1 cellular context compared by ENCODE assay signal in the genomic region with DNA sequence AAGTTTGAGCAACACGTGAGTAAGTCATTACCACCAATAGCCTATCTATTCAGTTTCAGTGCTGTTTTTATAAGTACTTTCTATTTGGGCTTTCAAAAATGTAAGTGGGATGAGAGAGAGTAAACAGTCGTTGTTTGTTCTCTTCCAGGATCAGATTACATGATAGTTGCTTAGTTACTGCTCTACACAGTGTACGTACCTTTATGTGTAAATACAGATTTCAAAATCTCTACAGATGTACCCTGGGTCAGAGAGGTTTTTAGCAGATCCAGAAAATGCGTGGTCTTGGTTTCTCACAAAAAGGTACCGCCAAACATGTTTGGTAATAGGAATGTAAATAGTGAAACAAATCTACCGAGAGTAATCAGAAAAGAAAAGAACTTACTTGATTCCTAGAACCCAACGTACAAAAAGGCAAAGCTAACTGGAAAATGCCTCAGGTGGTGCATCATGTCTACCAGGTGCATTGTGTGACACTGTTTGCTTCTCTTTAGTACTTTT.
TF ChIP-seq lines count a peak whose summit lies in the region.

No MANE protein-coding gene starts in this region.

TF ChIP-seq in HepG2, 621 proteins besides CTCF, POLR2A, EP300 and RAD21 (continued from another document and continues in another):
- TF ChIP-seq, protein P1, sequence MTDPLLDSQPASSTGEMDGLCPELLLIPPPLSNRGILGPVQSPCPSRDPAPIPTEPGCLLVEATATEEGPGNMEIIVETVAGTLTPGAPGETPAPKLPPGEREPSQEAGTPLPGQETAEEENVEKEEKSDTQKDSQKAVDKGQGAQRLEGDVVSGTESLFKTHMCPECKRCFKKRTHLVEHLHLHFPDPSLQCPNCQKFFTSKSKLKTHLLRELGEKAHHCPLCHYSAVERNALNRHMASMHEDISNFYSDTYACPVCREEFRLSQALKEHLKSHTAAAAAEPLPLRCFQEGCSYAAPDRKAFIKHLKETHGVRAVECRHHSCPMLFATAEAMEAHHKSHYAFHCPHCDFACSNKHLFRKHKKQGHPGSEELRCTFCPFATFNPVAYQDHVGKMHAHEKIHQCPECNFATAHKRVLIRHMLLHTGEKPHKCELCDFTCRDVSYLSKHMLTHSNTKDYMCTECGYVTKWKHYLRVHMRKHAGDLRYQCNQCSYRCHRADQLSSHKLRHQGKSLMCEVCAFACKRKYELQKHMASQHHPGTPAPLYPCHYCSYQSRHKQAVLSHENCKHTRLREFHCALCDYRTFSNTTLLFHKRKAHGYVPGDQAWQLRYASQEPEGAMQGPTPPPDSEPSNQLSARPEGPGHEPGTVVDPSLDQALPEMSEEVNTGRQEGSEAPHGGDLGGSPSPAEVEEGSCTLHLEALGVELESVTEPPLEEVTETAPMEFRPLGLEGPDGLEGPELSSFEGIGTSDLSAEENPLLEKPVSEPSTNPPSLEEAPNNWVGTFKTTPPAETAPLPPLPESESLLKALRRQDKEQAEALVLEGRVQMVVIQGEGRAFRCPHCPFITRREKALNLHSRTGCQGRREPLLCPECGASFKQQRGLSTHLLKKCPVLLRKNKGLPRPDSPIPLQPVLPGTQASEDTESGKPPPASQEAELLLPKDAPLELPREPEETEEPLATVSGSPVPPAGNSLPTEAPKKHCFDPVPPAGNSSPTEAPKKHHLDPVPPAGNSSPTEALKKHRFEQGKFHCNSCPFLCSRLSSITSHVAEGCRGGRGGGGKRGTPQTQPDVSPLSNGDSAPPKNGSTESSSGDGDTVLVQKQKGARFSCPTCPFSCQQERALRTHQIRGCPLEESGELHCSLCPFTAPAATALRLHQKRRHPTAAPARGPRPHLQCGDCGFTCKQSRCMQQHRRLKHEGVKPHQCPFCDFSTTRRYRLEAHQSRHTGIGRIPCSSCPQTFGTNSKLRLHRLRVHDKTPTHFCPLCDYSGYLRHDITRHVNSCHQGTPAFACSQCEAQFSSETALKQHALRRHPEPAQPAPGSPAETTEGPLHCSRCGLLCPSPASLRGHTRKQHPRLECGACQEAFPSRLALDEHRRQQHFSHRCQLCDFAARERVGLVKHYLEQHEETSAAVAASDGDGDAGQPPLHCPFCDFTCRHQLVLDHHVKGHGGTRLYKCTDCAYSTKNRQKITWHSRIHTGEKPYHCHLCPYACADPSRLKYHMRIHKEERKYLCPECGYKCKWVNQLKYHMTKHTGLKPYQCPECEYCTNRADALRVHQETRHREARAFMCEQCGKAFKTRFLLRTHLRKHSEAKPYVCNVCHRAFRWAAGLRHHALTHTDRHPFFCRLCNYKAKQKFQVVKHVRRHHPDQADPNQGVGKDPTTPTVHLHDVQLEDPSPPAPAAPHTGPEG (CRISPR knock-in tag; IDR thresholded peaks at IDR 0.05), result 0 out of 2 replicates have a peak, but pooled peaks have one; percentile 29
- TF ChIP-seq ZMYM4 (CRISPR knock-in tag; IDR thresholded peaks at IDR 0.05), result peak; percentile 52; the same call in 1 of the 2 replicates
- no peak for TF ChIP-seq ZMYM2 (CRISPR knock-in tag; IDR thresholded peaks at IDR 0.05)
- TF ChIP-seq ZNF143 (CRISPR knock-in tag; IDR thresholded peaks at IDR 0.05), result no peak
- TF ChIP-seq SMARCE1 (IDR thresholded peaks at IDR 0.05; ENCODE audit: borderline replicate concordance), result no peak
- TF ChIP-seq SOX6 (IDR thresholded peaks at IDR 0.05), result no peak
- TF ChIP-seq SOX6 (CRISPR knock-in tag; IDR thresholded peaks at IDR 0.05), result peak; percentile 91
- no peak for TF ChIP-seq ZNF569 (CRISPR knock-in tag; IDR thresholded peaks at IDR 0.05; ENCODE audit: borderline replicate concordance)
- TF ChIP-seq, protein P2, sequence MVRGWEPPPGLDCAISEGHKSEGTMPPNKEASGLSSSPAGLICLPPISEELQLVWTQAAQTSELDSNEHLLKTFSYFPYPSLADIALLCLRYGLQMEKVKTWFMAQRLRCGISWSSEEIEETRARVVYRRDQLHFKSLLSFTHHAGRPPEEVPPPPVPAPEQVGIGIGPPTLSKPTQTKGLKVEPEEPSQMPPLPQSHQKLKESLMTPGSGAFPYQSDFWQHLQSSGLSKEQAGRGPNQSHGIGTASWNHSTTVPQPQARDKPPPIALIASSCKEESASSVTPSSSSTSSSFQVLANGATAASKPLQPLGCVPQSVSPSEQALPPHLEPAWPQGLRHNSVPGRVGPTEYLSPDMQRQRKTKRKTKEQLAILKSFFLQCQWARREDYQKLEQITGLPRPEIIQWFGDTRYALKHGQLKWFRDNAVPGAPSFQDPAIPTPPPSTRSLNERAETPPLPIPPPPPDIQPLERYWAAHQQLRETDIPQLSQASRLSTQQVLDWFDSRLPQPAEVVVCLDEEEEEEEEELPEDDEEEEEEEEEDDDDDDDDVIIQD (CRISPR knock-in tag; IDR thresholded peaks at IDR 0.05; ENCODE audit: low read depth), result peak; percentile 85
- peak; percentile 79; the same call in 1 of the 2 replicates for TF ChIP-seq SOX5 (CRISPR knock-in tag; IDR thresholded peaks at IDR 0.05; ENCODE audit: borderline replicate concordance)
- TF ChIP-seq, protein P3, sequence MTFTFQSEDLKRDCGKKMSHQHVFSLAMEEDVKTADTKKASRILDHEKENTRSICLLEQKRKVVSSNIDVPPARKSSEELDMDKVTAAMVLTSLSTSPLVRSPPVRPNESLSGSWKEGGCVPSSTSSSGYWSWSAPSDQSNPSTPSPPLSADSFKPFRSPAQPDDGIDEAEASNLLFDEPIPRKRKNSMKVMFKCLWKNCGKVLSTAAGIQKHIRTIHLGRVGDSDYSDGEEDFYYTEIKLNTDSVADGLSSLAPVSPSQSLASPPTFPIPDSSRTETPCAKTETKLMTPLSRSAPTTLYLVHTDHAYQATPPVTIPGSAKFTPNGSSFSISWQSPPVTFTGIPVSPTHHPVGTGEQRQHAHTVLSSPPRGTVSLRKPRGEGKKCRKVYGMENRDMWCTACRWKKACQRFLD (CRISPR knock-in tag; IDR thresholded peaks at IDR 0.05; ENCODE audit: borderline replicate concordance), result no peak
- TF ChIP-seq DPF2 (CRISPR knock-in tag; IDR thresholded peaks at IDR 0.05; ENCODE audit: borderline replicate concordance, low read depth), result peak; percentile 68; the same call in 1 of the 2 replicates
- TF ChIP-seq NR2C2 (CRISPR knock-in tag; IDR thresholded peaks at IDR 0.05; ENCODE audit: borderline replicate concordance), result peak; percentile 36; the same call in 1 of the 2 replicates
- no peak for TF ChIP-seq TSC22D2 (CRISPR knock-in tag; IDR thresholded peaks at IDR 0.05; ENCODE audit: borderline replicate concordance)
- no peak for TF ChIP-seq ZNF446 (CRISPR knock-in tag; IDR thresholded peaks at IDR 0.05)
- no peak for TF ChIP-seq RBFOX2 (IDR thresholded peaks at IDR 0.05; ENCODE audit: low read depth, low read length)
- TF ChIP-seq FOXO1 (CRISPR knock-in tag; IDR thresholded peaks at IDR 0.05), result peak; percentile 49; the same call in 1 of the 2 replicates
- TF ChIP-seq, protein P4, sequence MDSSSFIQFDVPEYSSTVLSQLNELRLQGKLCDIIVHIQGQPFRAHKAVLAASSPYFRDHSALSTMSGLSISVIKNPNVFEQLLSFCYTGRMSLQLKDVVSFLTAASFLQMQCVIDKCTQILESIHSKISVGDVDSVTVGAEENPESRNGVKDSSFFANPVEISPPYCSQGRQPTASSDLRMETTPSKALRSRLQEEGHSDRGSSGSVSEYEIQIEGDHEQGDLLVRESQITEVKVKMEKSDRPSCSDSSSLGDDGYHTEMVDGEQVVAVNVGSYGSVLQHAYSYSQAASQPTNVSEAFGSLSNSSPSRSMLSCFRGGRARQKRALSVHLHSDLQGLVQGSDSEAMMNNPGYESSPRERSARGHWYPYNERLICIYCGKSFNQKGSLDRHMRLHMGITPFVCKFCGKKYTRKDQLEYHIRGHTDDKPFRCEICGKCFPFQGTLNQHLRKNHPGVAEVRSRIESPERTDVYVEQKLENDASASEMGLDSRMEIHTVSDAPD (CRISPR knock-in tag; IDR thresholded peaks at IDR 0.05), result no peak
- TF ChIP-seq PPARG (CRISPR knock-in tag; conservative IDR thresholded peaks at IDR 0.05), result peak; percentile 66; the same call in 1 of the 2 replicates
- TF ChIP-seq ZNF572 (CRISPR knock-in tag; IDR thresholded peaks at IDR 0.05), result no peak
- TF ChIP-seq ETV5 (CRISPR knock-in tag; IDR thresholded peaks at IDR 0.05; ENCODE audit: borderline replicate concordance), result no peak
- TF ChIP-seq, protein P5, sequence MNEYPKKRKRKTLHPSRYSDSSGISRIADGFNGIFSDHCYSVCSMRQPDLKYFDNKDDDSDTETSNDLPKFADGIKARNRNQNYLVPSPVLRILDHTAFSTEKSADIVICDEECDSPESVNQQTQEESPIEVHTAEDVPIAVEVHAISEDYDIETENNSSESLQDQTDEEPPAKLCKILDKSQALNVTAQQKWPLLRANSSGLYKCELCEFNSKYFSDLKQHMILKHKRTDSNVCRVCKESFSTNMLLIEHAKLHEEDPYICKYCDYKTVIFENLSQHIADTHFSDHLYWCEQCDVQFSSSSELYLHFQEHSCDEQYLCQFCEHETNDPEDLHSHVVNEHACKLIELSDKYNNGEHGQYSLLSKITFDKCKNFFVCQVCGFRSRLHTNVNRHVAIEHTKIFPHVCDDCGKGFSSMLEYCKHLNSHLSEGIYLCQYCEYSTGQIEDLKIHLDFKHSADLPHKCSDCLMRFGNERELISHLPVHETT (CRISPR knock-in tag; conservative IDR thresholded peaks at IDR 0.05), result no peak
- TF ChIP-seq FOXA1 (IDR thresholded peaks at IDR 0.05), result peak; percentile 89
- TF ChIP-seq FOXA1 (CRISPR knock-in tag; IDR thresholded peaks at IDR 0.05), result peak; percentile 94
- TF ChIP-seq, protein P6, sequence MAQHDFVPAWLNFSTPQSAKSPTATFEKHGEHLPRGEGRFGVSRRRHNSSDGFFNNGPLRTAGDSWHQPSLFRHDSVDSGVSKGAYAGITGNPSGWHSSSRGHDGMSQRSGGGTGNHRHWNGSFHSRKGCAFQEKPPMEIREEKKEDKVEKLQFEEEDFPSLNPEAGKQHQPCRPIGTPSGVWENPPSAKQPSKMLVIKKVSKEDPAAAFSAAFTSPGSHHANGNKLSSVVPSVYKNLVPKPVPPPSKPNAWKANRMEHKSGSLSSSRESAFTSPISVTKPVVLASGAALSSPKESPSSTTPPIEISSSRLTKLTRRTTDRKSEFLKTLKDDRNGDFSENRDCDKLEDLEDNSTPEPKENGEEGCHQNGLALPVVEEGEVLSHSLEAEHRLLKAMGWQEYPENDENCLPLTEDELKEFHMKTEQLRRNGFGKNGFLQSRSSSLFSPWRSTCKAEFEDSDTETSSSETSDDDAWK (CRISPR knock-in tag; IDR thresholded peaks at IDR 0.05), result no peak
- no peak for TF ChIP-seq ZNF614 (CRISPR knock-in tag; IDR thresholded peaks at IDR 0.05; ENCODE audit: borderline replicate concordance)
- TF ChIP-seq CREB1 (IDR thresholded peaks at IDR 0.05), result no peak
- peak; percentile 84 for TF ChIP-seq CREB1 (CRISPR knock-in tag; IDR thresholded peaks at IDR 0.05)
- TF ChIP-seq, protein P7, sequence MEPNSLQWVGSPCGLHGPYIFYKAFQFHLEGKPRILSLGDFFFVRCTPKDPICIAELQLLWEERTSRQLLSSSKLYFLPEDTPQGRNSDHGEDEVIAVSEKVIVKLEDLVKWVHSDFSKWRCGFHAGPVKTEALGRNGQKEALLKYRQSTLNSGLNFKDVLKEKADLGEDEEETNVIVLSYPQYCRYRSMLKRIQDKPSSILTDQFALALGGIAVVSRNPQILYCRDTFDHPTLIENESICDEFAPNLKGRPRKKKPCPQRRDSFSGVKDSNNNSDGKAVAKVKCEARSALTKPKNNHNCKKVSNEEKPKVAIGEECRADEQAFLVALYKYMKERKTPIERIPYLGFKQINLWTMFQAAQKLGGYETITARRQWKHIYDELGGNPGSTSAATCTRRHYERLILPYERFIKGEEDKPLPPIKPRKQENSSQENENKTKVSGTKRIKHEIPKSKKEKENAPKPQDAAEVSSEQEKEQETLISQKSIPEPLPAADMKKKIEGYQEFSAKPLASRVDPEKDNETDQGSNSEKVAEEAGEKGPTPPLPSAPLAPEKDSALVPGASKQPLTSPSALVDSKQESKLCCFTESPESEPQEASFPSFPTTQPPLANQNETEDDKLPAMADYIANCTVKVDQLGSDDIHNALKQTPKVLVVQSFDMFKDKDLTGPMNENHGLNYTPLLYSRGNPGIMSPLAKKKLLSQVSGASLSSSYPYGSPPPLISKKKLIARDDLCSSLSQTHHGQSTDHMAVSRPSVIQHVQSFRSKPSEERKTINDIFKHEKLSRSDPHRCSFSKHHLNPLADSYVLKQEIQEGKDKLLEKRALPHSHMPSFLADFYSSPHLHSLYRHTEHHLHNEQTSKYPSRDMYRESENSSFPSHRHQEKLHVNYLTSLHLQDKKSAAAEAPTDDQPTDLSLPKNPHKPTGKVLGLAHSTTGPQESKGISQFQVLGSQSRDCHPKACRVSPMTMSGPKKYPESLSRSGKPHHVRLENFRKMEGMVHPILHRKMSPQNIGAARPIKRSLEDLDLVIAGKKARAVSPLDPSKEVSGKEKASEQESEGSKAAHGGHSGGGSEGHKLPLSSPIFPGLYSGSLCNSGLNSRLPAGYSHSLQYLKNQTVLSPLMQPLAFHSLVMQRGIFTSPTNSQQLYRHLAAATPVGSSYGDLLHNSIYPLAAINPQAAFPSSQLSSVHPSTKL (CRISPR knock-in tag; IDR thresholded peaks at IDR 0.05), result peak; percentile 88
- TF ChIP-seq ATRX (CRISPR knock-in tag; IDR thresholded peaks at IDR 0.05; ENCODE audit: borderline replicate concordance), result no peak
- no peak for TF ChIP-seq RAD51 (IDR thresholded peaks at IDR 0.05; ENCODE audit: borderline replicate concordance)
- peak; percentile 71 for TF ChIP-seq THAP11 (CRISPR knock-in tag; IDR thresholded peaks at IDR 0.05)
- TF ChIP-seq SRSF4 (IDR thresholded peaks at IDR 0.05; ENCODE audit: low read depth, low read length, poor library complexity, severe bottlenecking), result no peak
- no peak for TF ChIP-seq NFYC (CRISPR knock-in tag; IDR thresholded peaks at IDR 0.05)
- no peak for TF ChIP-seq BORCS8-MEF2B (CRISPR knock-in tag; IDR thresholded peaks at IDR 0.05)
- TF ChIP-seq, protein P8, sequence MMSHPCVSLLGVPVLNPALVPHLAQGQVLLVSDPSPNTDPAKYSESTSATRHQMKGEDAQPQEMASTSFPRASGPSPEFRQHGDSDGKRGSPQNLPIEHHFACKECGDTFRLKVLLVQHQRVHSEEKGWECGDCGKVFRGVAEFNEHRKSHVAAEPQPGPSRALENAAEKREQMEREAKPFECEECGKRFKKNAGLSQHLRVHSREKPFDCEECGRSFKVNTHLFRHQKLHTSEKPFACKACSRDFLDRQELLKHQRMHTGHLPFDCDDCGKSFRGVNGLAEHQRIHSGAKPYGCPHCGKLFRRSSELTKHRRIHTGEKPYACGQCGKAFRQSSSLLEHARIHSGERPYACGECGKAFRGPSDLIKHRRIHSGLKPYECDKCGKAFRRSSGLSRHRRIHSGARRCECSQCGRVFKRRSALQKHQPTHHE (CRISPR knock-in tag; IDR thresholded peaks at IDR 0.05; ENCODE audit: borderline replicate concordance), result no peak
